1 cellular context compared by ENCODE assay signal in the genomic region with DNA sequence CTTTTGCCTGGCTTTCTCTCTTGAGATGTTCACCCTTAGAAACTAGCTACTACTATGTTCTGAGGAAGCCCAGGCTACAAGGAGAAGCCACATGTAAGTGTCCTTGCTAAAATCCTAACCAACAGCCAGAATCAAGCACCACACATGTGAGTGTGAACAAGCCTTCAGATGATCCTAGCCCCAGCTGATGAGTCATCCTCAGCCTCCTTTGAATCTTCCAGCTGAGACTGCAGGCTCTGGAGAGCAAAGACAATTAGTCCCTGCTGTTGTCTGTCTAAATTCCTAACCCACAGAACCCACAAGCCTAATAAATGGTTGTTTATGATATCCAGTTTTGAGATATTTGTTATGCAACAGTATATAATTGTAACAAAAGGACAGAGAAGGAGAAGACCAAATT.
TF ChIP-seq lines count a peak whose summit lies in the region.

No MANE protein-coding gene starts in this region.

TF ChIP-seq in GM23338, 12 proteins besides CTCF, POLR2A, EP300 and RAD21 (continued from another document):
- TF ChIP-seq, protein P1, sequence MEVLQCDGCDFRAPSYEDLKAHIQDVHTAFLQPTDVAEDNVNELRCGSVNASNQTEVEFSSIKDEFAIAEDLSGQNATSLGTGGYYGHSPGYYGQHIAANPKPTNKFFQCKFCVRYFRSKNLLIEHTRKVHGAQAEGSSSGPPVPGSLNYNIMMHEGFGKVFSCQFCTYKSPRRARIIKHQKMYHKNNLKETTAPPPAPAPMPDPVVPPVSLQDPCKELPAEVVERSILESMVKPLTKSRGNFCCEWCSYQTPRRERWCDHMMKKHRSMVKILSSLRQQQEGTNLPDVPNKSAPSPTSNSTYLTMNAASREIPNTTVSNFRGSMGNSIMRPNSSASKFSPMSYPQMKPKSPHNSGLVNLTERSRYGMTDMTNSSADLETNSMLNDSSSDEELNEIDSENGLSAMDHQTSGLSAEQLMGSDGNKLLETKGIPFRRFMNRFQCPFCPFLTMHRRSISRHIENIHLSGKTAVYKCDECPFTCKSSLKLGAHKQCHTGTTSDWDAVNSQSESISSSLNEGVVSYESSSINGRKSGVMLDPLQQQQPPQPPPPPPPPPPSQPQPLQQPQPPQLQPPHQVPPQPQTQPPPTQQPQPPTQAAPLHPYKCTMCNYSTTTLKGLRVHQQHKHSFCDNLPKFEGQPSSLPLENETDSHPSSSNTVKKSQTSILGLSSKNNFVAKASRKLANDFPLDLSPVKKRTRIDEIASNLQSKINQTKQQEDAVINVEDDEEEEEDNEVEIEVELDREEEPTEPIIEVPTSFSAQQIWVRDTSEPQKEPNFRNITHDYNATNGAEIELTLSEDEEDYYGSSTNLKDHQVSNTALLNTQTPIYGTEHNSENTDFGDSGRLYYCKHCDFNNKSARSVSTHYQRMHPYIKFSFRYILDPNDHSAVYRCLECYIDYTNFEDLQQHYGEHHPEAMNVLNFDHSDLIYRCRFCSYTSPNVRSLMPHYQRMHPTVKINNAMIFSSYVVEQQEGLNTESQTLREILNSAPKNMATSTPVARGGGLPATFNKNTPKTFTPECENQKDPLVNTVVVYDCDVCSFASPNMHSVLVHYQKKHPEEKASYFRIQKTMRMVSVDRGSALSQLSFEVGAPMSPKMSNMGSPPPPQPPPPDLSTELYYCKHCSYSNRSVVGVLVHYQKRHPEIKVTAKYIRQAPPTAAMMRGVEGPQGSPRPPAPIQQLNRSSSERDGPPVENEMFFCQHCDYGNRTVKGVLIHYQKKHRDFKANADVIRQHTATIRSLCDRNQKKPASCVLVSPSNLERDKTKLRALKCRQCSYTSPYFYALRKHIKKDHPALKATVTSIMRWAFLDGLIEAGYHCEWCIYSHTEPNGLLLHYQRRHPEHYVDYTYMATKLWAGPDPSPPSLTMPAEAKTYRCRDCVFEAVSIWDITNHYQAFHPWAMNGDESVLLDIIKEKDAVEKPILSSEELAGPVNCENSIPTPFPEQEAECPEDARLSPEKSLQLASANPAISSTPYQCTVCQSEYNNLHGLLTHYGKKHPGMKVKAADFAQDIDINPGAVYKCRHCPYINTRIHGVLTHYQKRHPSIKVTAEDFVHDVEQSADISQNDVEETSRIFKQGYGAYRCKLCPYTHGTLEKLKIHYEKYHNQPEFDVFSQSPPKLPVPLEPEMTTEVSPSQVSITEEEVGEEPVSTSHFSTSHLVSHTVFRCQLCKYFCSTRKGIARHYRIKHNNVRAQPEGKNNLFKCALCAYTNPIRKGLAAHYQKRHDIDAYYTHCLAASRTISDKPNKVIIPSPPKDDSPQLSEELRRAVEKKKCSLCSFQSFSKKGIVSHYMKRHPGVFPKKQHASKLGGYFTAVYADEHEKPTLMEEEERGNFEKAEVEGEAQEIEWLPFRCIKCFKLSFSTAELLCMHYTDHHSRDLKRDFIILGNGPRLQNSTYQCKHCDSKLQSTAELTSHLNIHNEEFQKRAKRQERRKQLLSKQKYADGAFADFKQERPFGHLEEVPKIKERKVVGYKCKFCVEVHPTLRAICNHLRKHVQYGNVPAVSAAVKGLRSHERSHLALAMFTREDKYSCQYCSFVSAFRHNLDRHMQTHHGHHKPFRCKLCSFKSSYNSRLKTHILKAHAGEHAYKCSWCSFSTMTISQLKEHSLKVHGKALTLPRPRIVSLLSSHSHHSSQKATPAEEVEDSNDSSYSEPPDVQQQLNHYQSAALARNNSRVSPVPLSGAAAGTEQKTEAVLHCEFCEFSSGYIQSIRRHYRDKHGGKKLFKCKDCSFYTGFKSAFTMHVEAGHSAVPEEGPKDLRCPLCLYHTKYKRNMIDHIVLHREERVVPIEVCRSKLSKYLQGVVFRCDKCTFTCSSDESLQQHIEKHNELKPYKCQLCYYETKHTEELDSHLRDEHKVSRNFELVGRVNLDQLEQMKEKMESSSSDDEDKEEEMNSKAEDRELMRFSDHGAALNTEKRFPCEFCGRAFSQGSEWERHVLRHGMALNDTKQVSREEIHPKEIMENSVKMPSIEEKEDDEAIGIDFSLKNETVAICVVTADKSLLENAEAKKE (CRISPR knock-in tag; IDR thresholded peaks at IDR 0.05): no peak
- TF ChIP-seq EZH2 (IDR thresholded peaks at IDR 0.05; ENCODE audit: low read depth, unreplicated experiment) (no peak), ZNF114 (CRISPR knock-in tag; IDR thresholded peaks at IDR 0.05) (no peak), NANOG (IDR thresholded peaks at IDR 0.05; ENCODE audit: borderline replicate concordance) (no peak), ETS1 (IDR thresholded peaks at IDR 0.05) (no peak), POLR2AphosphoS5 (IDR thresholded peaks at IDR 0.05; ENCODE audit: low read depth) (no peak), ZNF331 (CRISPR knock-in tag; IDR thresholded peaks at IDR 0.05; ENCODE audit: low read depth) (no peak), CREB1 (CRISPR knock-in tag; IDR thresholded peaks at IDR 0.05; ENCODE audit: low read depth) (no peak), EZH2phosphoT487 (IDR thresholded peaks at IDR 0.05; ENCODE audit: unreplicated experiment) (no peak)
